In the genomic region with DNA sequence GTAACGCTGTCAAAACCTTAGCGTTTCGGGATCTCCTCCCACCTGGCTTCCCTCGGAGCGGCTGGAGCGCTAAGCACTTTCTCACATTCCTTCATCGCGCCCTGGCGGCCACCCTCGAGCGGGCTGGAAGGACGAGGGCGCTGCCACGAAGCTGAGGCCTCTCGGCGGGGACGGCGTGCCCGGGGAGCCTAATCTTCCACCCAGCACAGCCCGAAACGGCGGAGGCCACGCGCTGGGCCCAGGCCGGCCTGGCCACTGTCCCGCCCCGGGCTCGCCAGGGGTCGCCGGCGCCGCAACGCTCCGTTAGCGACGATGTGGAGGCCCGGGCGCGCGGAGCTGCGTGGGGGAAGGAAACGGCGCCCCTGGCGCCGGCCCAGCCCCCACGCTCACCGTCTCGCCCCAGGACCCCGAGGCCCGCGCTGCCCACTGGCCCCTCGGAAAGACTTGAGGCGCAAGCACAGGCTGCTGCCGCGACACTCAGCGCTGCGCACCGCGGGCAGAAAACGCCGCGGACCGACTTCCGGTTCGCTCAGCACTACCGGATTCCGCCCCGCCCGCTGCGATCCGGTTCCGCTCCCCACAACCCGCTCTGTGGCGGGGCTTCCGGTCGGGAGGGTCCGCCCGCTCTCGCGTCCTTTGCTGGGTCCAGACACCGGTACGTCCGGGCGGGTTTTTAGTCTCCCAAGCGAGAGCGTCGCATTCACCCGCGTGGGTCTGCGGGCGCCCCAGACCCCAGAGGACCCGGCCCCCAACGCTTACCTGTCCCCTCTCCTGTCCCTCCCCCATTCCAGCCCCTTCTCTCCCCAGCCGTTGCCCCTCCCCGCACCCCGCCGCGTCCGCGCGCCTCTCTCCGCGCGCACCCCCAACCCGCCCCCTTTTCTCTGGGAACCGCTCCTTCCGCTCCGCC, we compare ENCODE assay signal across 1 cellular context.
TF ChIP-seq lines count a peak whose summit lies in the region.

A gene with protein sequence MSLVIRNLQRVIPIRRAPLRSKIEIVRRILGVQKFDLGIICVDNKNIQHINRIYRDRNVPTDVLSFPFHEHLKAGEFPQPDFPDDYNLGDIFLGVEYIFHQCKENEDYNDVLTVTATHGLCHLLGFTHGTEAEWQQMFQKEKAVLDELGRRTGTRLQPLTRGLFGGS (plus strand): TSS at position 582 of the 907 bp plus-strand sequence. CDS start 572 bp downstream, outside the sequence.

TF ChIP-seq in HepG2, 621 proteins besides CTCF, POLR2A, EP300 and RAD21 (continued from another document and continues in another):
- TF ChIP-seq, protein P1, sequence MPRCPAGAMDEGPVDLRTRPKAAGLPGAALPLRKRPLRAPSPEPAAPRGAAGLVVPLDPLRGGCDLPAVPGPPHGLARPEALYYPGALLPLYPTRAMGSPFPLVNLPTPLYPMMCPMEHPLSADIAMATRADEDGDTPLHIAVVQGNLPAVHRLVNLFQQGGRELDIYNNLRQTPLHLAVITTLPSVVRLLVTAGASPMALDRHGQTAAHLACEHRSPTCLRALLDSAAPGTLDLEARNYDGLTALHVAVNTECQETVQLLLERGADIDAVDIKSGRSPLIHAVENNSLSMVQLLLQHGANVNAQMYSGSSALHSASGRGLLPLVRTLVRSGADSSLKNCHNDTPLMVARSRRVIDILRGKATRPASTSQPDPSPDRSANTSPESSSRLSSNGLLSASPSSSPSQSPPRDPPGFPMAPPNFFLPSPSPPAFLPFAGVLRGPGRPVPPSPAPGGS (CRISPR knock-in tag; IDR thresholded peaks at IDR 0.05): peak; percentile 96; the same call in 1 of the 2 replicates
- TF ChIP-seq DMAP1 (CRISPR knock-in tag; IDR thresholded peaks at IDR 0.05): peak; percentile 92
- TF ChIP-seq HOXA3 (CRISPR knock-in tag; IDR thresholded peaks at IDR 0.05): peak; percentile 82
- TF ChIP-seq NFE2L2 (IDR thresholded peaks at IDR 0.05; ENCODE audit: low read length): no peak
- TF ChIP-seq MIER2 (CRISPR knock-in tag; IDR thresholded peaks at IDR 0.05): no peak
- no peak for TF ChIP-seq SNAI1 (CRISPR knock-in tag; IDR thresholded peaks at IDR 0.05; ENCODE audit: borderline replicate concordance)
- peak; percentile 66 for TF ChIP-seq JARID2 (CRISPR knock-in tag; IDR thresholded peaks at IDR 0.05; ENCODE audit: insufficient replicate concordance)
- no peak for TF ChIP-seq ZNF468 (CRISPR knock-in tag; IDR thresholded peaks at IDR 0.05)
- TF ChIP-seq ETV6 (CRISPR knock-in tag; conservative IDR thresholded peaks at IDR 0.05): peak; percentile 87
- peak; percentile 41; the same call in 1 of the 2 replicates for TF ChIP-seq ZNF124 (CRISPR knock-in tag; IDR thresholded peaks at IDR 0.05)
- TF ChIP-seq KAT2B (IDR thresholded peaks at IDR 0.05; ENCODE audit: borderline replicate concordance, low read depth, low read length): no peak
- TF ChIP-seq KLF12 (CRISPR knock-in tag; IDR thresholded peaks at IDR 0.05; ENCODE audit: borderline replicate concordance): peak; percentile 65; the same call in 1 of the 2 replicates
- peak; percentile 94; the same call in 1 of the 2 replicates for TF ChIP-seq PCBP1 (IDR thresholded peaks at IDR 0.05; ENCODE audit: borderline replicate concordance, low read depth, low read length)
- no peak for TF ChIP-seq FOXP1 (IDR thresholded peaks at IDR 0.05)
- no peak for TF ChIP-seq FOXP1 (CRISPR knock-in tag; IDR thresholded peaks at IDR 0.05)
- TF ChIP-seq ZFP41 (CRISPR knock-in tag; IDR thresholded peaks at IDR 0.05; ENCODE audit: borderline replicate concordance): no peak
- TF ChIP-seq MED8 (CRISPR knock-in tag; IDR thresholded peaks at IDR 0.05; ENCODE audit: insufficient replicate concordance): peak; percentile 40
- TF ChIP-seq, protein P2, sequence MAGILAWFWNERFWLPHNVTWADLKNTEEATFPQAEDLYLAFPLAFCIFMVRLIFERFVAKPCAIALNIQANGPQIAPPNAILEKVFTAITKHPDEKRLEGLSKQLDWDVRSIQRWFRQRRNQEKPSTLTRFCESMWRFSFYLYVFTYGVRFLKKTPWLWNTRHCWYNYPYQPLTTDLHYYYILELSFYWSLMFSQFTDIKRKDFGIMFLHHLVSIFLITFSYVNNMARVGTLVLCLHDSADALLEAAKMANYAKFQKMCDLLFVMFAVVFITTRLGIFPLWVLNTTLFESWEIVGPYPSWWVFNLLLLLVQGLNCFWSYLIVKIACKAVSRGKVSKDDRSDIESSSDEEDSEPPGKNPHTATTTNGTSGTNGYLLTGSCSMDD (CRISPR knock-in tag; IDR thresholded peaks at IDR 0.05): no peak; the same call in 1 of the 2 replicates
- peak; percentile 96 for TF ChIP-seq GATAD1 (CRISPR knock-in tag; IDR thresholded peaks at IDR 0.05)
- TF ChIP-seq ZNF841 (CRISPR knock-in tag; IDR thresholded peaks at IDR 0.05; ENCODE audit: borderline replicate concordance): no peak
- TF ChIP-seq STAG1 (CRISPR knock-in tag; IDR thresholded peaks at IDR 0.05): peak; percentile 38
- TF ChIP-seq, protein P3, sequence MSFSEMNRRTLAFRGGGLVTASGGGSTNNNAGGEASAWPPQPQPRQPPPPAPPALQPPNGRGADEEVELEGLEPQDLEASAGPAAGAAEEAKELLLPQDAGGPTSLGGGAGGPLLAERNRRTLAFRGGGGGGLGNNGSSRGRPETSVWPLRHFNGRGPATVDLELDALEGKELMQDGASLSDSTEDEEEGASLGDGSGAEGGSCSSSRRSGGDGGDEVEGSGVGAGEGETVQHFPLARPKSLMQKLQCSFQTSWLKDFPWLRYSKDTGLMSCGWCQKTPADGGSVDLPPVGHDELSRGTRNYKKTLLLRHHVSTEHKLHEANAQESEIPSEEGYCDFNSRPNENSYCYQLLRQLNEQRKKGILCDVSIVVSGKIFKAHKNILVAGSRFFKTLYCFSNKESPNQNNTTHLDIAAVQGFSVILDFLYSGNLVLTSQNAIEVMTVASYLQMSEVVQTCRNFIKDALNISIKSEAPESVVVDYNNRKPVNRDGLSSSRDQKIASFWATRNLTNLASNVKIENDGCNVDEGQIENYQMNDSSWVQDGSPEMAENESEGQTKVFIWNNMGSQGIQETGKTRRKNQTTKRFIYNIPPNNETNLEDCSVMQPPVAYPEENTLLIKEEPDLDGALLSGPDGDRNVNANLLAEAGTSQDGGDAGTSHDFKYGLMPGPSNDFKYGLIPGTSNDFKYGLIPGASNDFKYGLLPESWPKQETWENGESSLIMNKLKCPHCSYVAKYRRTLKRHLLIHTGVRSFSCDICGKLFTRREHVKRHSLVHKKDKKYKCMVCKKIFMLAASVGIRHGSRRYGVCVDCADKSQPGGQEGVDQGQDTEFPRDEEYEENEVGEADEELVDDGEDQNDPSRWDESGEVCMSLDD (CRISPR knock-in tag; IDR thresholded peaks at IDR 0.05; ENCODE audit: borderline replicate concordance): 0 out of 2 replicates have a peak, but pooled peaks have one; percentile 42
- TF ChIP-seq MEIS2 (CRISPR knock-in tag; IDR thresholded peaks at IDR 0.05): peak; percentile 45; the same call in 1 of the 2 replicates
- TF ChIP-seq SYNCRIP (IDR thresholded peaks at IDR 0.05; ENCODE audit: insufficient read depth, low read depth, low read length): no peak
- peak; percentile 64; the same call in 1 of the 2 replicates for TF ChIP-seq ZBTB7A (CRISPR knock-in tag; IDR thresholded peaks at IDR 0.05)
- no peak for TF ChIP-seq JUND (CRISPR knock-in tag; IDR thresholded peaks at IDR 0.05)
- TF ChIP-seq, protein P4, sequence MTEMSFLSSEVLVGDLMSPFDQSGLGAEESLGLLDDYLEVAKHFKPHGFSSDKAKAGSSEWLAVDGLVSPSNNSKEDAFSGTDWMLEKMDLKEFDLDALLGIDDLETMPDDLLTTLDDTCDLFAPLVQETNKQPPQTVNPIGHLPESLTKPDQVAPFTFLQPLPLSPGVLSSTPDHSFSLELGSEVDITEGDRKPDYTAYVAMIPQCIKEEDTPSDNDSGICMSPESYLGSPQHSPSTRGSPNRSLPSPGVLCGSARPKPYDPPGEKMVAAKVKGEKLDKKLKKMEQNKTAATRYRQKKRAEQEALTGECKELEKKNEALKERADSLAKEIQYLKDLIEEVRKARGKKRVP (CRISPR knock-in tag; IDR thresholded peaks at IDR 0.05): no peak; a peak in 1 of 4 replicates
- no peak for TF ChIP-seq ZNF557 (CRISPR knock-in tag; IDR thresholded peaks at IDR 0.05)
- peak; percentile 79; the same call in 1 of the 2 replicates for TF ChIP-seq ZNF354B (CRISPR knock-in tag; IDR thresholded peaks at IDR 0.05)
- TF ChIP-seq MXD4 (CRISPR knock-in tag; IDR thresholded peaks at IDR 0.05): peak; percentile 78
- peak; percentile 78; the same call in 1 of the 2 replicates for TF ChIP-seq SMYD3 (CRISPR knock-in tag; IDR thresholded peaks at IDR 0.05)
- TF ChIP-seq ZNF251 (CRISPR knock-in tag; IDR thresholded peaks at IDR 0.05): no peak
- TF ChIP-seq ZZZ3 (CRISPR knock-in tag; IDR thresholded peaks at IDR 0.05; ENCODE audit: borderline replicate concordance): peak; percentile 75; the same call in 1 of the 2 replicates
- peak; percentile 99 for TF ChIP-seq GABPA (IDR thresholded peaks at IDR 0.05; ENCODE audit: low read depth, low read length)
- peak; percentile 94 for TF ChIP-seq GABPA (CRISPR knock-in tag; IDR thresholded peaks at IDR 0.05; ENCODE audit: low read depth)
- no peak; the same call in 1 of the 2 replicates for TF ChIP-seq ZNF773 (CRISPR knock-in tag; IDR thresholded peaks at IDR 0.05; ENCODE audit: borderline replicate concordance)
- TF ChIP-seq ZNF180 (CRISPR knock-in tag; IDR thresholded peaks at IDR 0.05; ENCODE audit: borderline replicate concordance, low read depth): no peak
- TF ChIP-seq CCDC6 (CRISPR knock-in tag; IDR thresholded peaks at IDR 0.05): peak; percentile 84
- TF ChIP-seq NCOA1 (CRISPR knock-in tag; IDR thresholded peaks at IDR 0.05): 0 out of 2 replicates have a peak, but pooled peaks have one; percentile 58
- no peak; the same call in 1 of the 2 replicates for TF ChIP-seq ZBTB21 (CRISPR knock-in tag; IDR thresholded peaks at IDR 0.05)
- TF ChIP-seq KDM1A (CRISPR knock-in tag; IDR thresholded peaks at IDR 0.05): no peak
- TF ChIP-seq HNF4G (IDR thresholded peaks at IDR 0.05; ENCODE audit: borderline replicate concordance, low read depth, low read length): no peak
- TF ChIP-seq HNF4G (CRISPR knock-in tag; IDR thresholded peaks at IDR 0.05; ENCODE audit: borderline replicate concordance, low read depth): peak; percentile 38; the same call in 1 of the 2 replicates
- 0 out of 2 replicates have a peak, but pooled peaks have one; percentile 1 for TF ChIP-seq ZNF160 (CRISPR knock-in tag; IDR thresholded peaks at IDR 0.05)
- peak; percentile 89 for TF ChIP-seq IRF2 (CRISPR knock-in tag; IDR thresholded peaks at IDR 0.05)
- TF ChIP-seq MAZ (IDR thresholded peaks at IDR 0.05; ENCODE audit: borderline replicate concordance, low read depth, low read length): peak; percentile 97
- peak; percentile 99 for TF ChIP-seq MAZ (CRISPR knock-in tag; IDR thresholded peaks at IDR 0.05; ENCODE audit: low read depth)
- TF ChIP-seq ZNF44 (CRISPR knock-in tag; IDR thresholded peaks at IDR 0.05): no peak; the same call in 1 of the 2 replicates
- TF ChIP-seq PAWR (CRISPR knock-in tag; IDR thresholded peaks at IDR 0.05; ENCODE audit: borderline replicate concordance): no peak
- TF ChIP-seq TOPORS (CRISPR knock-in tag; IDR thresholded peaks at IDR 0.05): peak; percentile 94
- no peak for TF ChIP-seq ZNF282 (IDR thresholded peaks at IDR 0.05; ENCODE audit: partially characterized antibody)
- no peak for TF ChIP-seq RORA (CRISPR knock-in tag; IDR thresholded peaks at IDR 0.05)
- TF ChIP-seq TBP (CRISPR knock-in tag; IDR thresholded peaks at IDR 0.05): peak; percentile 41; the same call in 1 of the 2 replicates
- TF ChIP-seq ZNF569 (CRISPR knock-in tag; IDR thresholded peaks at IDR 0.05; ENCODE audit: borderline replicate concordance): no peak
- TF ChIP-seq ZNF335 (CRISPR knock-in tag; IDR thresholded peaks at IDR 0.05): no peak
- no peak for TF ChIP-seq RFX3 (CRISPR knock-in tag; IDR thresholded peaks at IDR 0.05)
- TF ChIP-seq SSRP1 (CRISPR knock-in tag; IDR thresholded peaks at IDR 0.05): no peak
- no peak for TF ChIP-seq TCF7 (IDR thresholded peaks at IDR 0.05; ENCODE audit: low read depth)
- TF ChIP-seq ZNF737 (CRISPR knock-in tag; IDR thresholded peaks at IDR 0.05; ENCODE audit: borderline replicate concordance): no peak
- 0 out of 2 replicates have a peak, but pooled peaks have one; percentile 37 for TF ChIP-seq ZNF337 (CRISPR knock-in tag; IDR thresholded peaks at IDR 0.05; ENCODE audit: borderline replicate concordance, low read depth)
- TF ChIP-seq, protein P5, sequence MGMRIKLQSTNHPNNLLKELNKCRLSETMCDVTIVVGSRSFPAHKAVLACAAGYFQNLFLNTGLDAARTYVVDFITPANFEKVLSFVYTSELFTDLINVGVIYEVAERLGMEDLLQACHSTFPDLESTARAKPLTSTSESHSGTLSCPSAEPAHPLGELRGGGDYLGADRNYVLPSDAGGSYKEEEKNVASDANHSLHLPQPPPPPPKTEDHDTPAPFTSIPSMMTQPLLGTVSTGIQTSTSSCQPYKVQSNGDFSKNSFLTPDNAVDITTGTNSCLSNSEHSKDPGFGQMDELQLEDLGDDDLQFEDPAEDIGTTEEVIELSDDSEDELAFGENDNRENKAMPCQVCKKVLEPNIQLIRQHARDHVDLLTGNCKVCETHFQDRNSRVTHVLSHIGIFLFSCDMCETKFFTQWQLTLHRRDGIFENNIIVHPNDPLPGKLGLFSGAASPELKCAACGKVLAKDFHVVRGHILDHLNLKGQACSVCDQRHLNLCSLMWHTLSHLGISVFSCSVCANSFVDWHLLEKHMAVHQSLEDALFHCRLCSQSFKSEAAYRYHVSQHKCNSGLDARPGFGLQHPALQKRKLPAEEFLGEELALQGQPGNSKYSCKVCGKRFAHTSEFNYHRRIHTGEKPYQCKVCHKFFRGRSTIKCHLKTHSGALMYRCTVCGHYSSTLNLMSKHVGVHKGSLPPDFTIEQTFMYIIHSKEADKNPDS (CRISPR knock-in tag; IDR thresholded peaks at IDR 0.05): no peak
- no peak for TF ChIP-seq HMGA1 (CRISPR knock-in tag; conservative IDR thresholded peaks at IDR 0.05)
- TF ChIP-seq ZNF598 (CRISPR knock-in tag; IDR thresholded peaks at IDR 0.05; ENCODE audit: borderline replicate concordance): no peak
- no peak for TF ChIP-seq TAF15 (IDR thresholded peaks at IDR 0.05; ENCODE audit: low read depth, low read length, poor library complexity, severe bottlenecking)
- TF ChIP-seq SALL1 (CRISPR knock-in tag; IDR thresholded peaks at IDR 0.05): peak; percentile 72
- no peak for TF ChIP-seq SETDB1 (CRISPR knock-in tag; IDR thresholded peaks at IDR 0.05; ENCODE audit: borderline replicate concordance)
- TF ChIP-seq FOXA1 (IDR thresholded peaks at IDR 0.05): no peak
- peak; percentile 31; the same call in 1 of the 2 replicates for TF ChIP-seq FOXA1 (CRISPR knock-in tag; IDR thresholded peaks at IDR 0.05)
- TF ChIP-seq SATB2 (CRISPR knock-in tag; IDR thresholded peaks at IDR 0.05): no peak
- peak; percentile 53 for TF ChIP-seq SRSF1 (optimal IDR thresholded peaks at IDR 0.05; ENCODE audit: low read depth, low read length)
- TF ChIP-seq ZNF235 (CRISPR knock-in tag; IDR thresholded peaks at IDR 0.05; ENCODE audit: borderline replicate concordance): 0 out of 2 replicates have a peak, but pooled peaks have one; percentile 65
- TF ChIP-seq PTBP1 (IDR thresholded peaks at IDR 0.05; ENCODE audit: low read depth, low read length, poor library complexity, severe bottlenecking): no peak
- no peak for TF ChIP-seq ZNF614 (CRISPR knock-in tag; IDR thresholded peaks at IDR 0.05; ENCODE audit: borderline replicate concordance)
- no peak for TF ChIP-seq PRPF4 (IDR thresholded peaks at IDR 0.05; ENCODE audit: low read depth, low read length, poor library complexity, severe bottlenecking)
- TF ChIP-seq ZNF839 (CRISPR knock-in tag; IDR thresholded peaks at IDR 0.05; ENCODE audit: borderline replicate concordance): 0 out of 2 replicates have a peak, but pooled peaks have one; percentile 32
- TF ChIP-seq ZNF674 (CRISPR knock-in tag; IDR thresholded peaks at IDR 0.05; ENCODE audit: low read depth): no peak
